ENCODE assay signal across 8 cellular contexts in genomic region chr6:110039364-110039995, GRCh38.
DNase-seq lines count a peak whose midpoint lies in the region; ATAC-seq and TF ChIP-seq lines count a peak whose summit lies in the region.

No MANE protein-coding gene starts in this region.

- H4K20me1 ChIP-seq in OCI-LY1 (ENCODE audit: insufficient read depth, low read length) = no peaks in the 10 kb centered on the region

- TF ChIP-seq CTCF in OCI-LY1 (IDR thresholded peaks at IDR 0.05; ENCODE audit: low read length) = peak; percentile 94
- peak; percentile 76 for TF ChIP-seq CTCF in mucosa of descending colon (IDR thresholded peaks at IDR 0.05)

- peak overlapping the region; percentile 79 for H2AFZ ChIP-seq in OCI-LY1 (ENCODE audit: low read length)

- peak overlapping the region; percentile 54 for H3K4me3 ChIP-seq in OCI-LY1 (ENCODE audit: low read depth, low read length, poor library complexity, severe bottlenecking)
- no peak overlapping the region for H3K4me3 ChIP-seq in mucosa of descending colon

- intact Hi-C loops in mucosa of descending colon (cut with DNase I, micrococcal nuclease) = no loop called here

- H3K9me2 ChIP-seq in OCI-LY1 (ENCODE audit: low read depth, low read length) = no peaks in the 10 kb centered on the region

- no peaks in the 10 kb centered on the region for H3F3A ChIP-seq in OCI-LY1 (ENCODE audit: insufficient read depth, low read length)

- H3K36me3 ChIP-seq in OCI-LY1 (ENCODE audit: insufficient read depth, low read length) = no peaks in the 10 kb centered on the region
- H3K36me3 ChIP-seq in mucosa of descending colon (ENCODE audit: low read depth) = no peaks in the 10 kb centered on the region

- H3K4me2 ChIP-seq in OCI-LY1 (ENCODE audit: low read length) = peak overlapping the region; percentile 68

- peak overlapping the region; percentile 46 for H3K9ac ChIP-seq in OCI-LY1 (ENCODE audit: low read length)

- H3K27ac ChIP-seq in OCI-LY1 (ENCODE audit: low read depth, low read length, poor library complexity, severe bottlenecking) (peak overlapping the region; percentile 18), epithelial cell of prostate (no peak overlapping the region)

- no peaks in the 10 kb centered on the region for H3K27me3 ChIP-seq in OCI-LY1 (ENCODE audit: insufficient read depth, low read length)

- H3K9me3 ChIP-seq in OCI-LY1 (ENCODE audit: low read length) = no peaks in the 10 kb centered on the region
- no peaks in the 10 kb centered on the region for H3K9me3 ChIP-seq in mucosa of descending colon

- H3K79me2 ChIP-seq in OCI-LY1 (ENCODE audit: insufficient read depth, low read length) = no peaks in the 10 kb centered on the region

- ATAC-seq in GM21528 (IDR thresholded peaks at IDR 0.05; ENCODE audit: low FRiP score, unreplicated experiment) (peak; percentile 81), mucosa of descending colon (peak; percentile 98)

- DNase-seq in DMS114 treated with DMSO at 0.1 percent for 48 hours (lab: John Stamatoyannopoulos, UW; ENCODE audit: unreplicated experiment) (peak; percentile 85), HuH-7.5 (ENCODE audit: low spot score) (peak; percentile 42), activated T-cell treated with anti-CD3 and anti-CD28 coated beads for 1 hour (ENCODE audit: low read depth) (peak; percentile 74), epithelial cell of prostate (ENCODE audit: low read depth, low spot score) (peak; percentile 31), mucosa of descending colon (peak; percentile 87 to 92 (median 91))
- peak; percentile 41 to 66 for DNase-seq in stimulated activated CD8-positive, alpha-beta memory T cell treated with anti-CD3 and anti-CD28 coated beads, Interleukin-4, amount 100 ng/mL, for 1 hour (ENCODE audit: low read depth in 2 of 2, low spot score in 1 of 2)

- H3K4me1 ChIP-seq in OCI-LY1 (ENCODE audit: insufficient read depth, low read length, severe bottlenecking) = peaks cover 15% of the 10 kb centered on the region
- no peaks in the 10 kb centered on the region for H3K4me1 ChIP-seq in mucosa of descending colon (ENCODE audit: low read depth)

Comparison
In these comparisons a context has a peak if more than half of its experiments do, and no peak if none do; other contexts are left out.
1. DNase-seq: peak in every context shown above with its lines; median percentile 91 in mucosa of descending colon; 85 in DMS114 treated with DMSO at 0.1 percent for 48 hours; 74 in activated T-cell treated with anti-CD3 and anti-CD28 coated beads for 1 hour; 54 in stimulated activated CD8-positive, alpha-beta memory T cell treated with anti-CD3 and anti-CD28 coated beads, Interleukin-4, amount 100 ng/mL, for 1 hour; 42 in HuH-7.5; 31 in epithelial cell of prostate.